Comparison of ENCODE assay signal across 8 cellular contexts in the genomic region with DNA sequence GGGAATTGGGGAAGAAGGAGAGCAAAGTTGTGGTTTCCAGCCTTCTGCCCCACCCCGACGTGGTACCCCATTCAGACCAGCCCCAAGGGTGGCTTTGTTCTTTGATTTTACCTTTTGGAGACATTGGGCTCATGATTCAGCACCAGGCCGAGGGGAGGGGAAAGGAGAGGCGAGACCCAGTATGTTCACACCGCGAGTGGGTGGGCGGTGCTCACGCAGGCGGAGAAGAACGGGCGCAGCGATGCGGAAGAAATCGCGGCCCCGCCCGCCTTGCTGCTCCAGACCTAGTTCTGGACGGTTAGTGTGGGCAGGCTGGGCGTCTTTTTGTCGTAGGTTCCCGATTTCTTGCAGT. TPM values are rescaled to one million over a fixed set of nuclear protein-coding genes. Genes with fewer than 3 reads are reported as not detected.
DNase-seq lines count a peak whose midpoint lies in the region; ATAC-seq and TF ChIP-seq lines count a peak whose summit lies in the region.

No MANE protein-coding gene starts in this region.

- DNase-seq in AG08396 (ENCODE audit: low spot score), result peak; percentile 75
- DNase-seq in HAP-1 (ENCODE audit: low spot score in 2 of 2), result peak; percentile 46 to 86
- peak; percentile 32 for DNase-seq in NCI-H524 treated with DMSO at 0.1 percent for 48 hours (lab: John Stamatoyannopoulos, UW)
- peak; percentile 78 for DNase-seq in activated CD8-positive, alpha-beta memory T cell treated with anti-CD3 and anti-CD28 coated beads, Interleukin-2, amount 50 U/mL, for 48 hours
- no peak for DNase-seq in epithelial cell of proximal tubule (ENCODE audit: low read depth)
- peak; percentile 41 to 58 for DNase-seq in stimulated activated CD8-positive, alpha-beta memory T cell treated with anti-CD3 and anti-CD28 coated beads, Interleukin-2, amount 100 ng/mL, for 48 hours (ENCODE audit: low read depth in 2 of 2)

- no peaks in the 10 kb centered on the region for H3K27me3 ChIP-seq in HAP-1 (ENCODE audit: low read depth)
- peaks cover 35% of the 10 kb centered on the region for H3K27me3 ChIP-seq in mononuclear cell (ENCODE audit: insufficient read depth, low read length)

- no peaks in the 10 kb centered on the region for H3K36me3 ChIP-seq in HAP-1 (replicated peaks)

- H3K4me1 ChIP-seq in HAP-1 (peaks cover 32% of the 10 kb centered on the region), mononuclear cell (ENCODE audit: insufficient read depth, low read length) (peaks cover 16% of the 10 kb centered on the region)

- in situ Hi-C loops in HAP-1 (cut with MboI; ENCODE audit: low sequenced_read_pairs), result no loop called here

- TF ChIP-seq CTCF in epithelial cell of proximal tubule (conservative IDR thresholded peaks at IDR 0.05; ENCODE audit: low read depth, low read length), result no peak

- H3K9me3 ChIP-seq in HAP-1 (no peaks in the 10 kb centered on the region), mononuclear cell (ENCODE audit: low read depth, low read length) (no peaks in the 10 kb centered on the region)

- ATAC-seq in GM19463 (IDR thresholded peaks at IDR 0.05; ENCODE audit: unreplicated experiment), result no peak

- H3K4me3 ChIP-seq in HAP-1 (peak overlapping the region; percentile 52), epithelial cell of proximal tubule (ENCODE audit: low read depth, low read length) (peak overlapping the region; percentile 71), mononuclear cell (ENCODE audit: low read length) (peak overlapping the region; percentile 50)

RNA-seq across cellular contexts. Expression of gene ATL1, which starts 1.0 kb away (rescaled TPM):
- total RNA-seq in epithelial cell of proximal tubule (2.0 and 5.3 TPM in 2 replicates), mononuclear cell (5.7 TPM)

RNA-seq across cellular contexts. Expression of gene MAP4K5, which starts 28.5 kb away (rescaled TPM):
- total RNA-seq in epithelial cell of proximal tubule, result 83.8 and 128 TPM in 2 replicates
- total RNA-seq in mononuclear cell, result 53.0 TPM
